8 cellular contexts compared by ENCODE assay signal in the genomic region with DNA sequence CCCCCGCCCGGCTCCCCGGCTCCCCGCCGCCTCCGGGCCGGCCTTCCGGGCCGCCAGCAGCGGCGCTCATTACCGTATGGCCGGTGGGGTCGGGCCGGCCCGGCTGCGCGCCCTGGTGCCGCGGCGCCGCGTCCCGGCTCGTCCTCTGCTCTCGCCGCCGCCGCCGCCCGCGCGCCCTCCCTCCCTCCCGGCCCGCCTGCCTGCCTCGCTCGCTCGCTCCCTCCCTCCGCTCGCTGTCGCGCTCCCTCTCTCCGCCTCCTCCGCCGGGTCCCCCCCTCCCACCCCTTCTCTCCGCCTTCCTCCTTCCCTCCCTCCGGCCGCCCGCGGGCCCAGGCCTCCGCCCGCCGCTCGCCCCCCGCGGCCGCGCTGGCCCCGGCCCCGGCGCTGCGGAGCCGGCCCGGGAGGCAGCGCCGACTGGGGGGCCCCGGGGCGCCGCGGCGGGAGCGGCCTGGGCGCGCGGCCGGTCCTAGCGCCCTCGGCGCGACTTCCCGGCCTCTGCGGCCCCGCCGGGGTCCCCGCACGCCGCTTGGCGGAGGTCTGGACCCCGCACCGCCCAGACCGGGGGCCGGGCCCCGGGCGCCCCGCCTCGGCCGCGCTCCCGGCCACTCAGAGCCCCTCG. TPM values are rescaled to one million over a fixed set of nuclear protein-coding genes. Genes with fewer than 3 reads are reported as not detected.
DNase-seq lines count a peak whose midpoint lies in the region; ATAC-seq and TF ChIP-seq lines count a peak whose summit lies in the region.

A gene (minus strand): TSS at position 173 of the 619 bp plus-strand sequence. CDS start 27,941 bp downstream, outside the sequence.

- H3K4me1 Mint-ChIP-seq in neural progenitor cell, result peaks cover 15% of the 10 kb centered on the region
- peaks cover 19% of the 10 kb centered on the region for H3K4me1 Mint-ChIP-seq in type B pancreatic cell (ENCODE audit: unreplicated experiment)

- H3K4me2 ChIP-seq in neural progenitor cell, result peak within 1 kb of the TSS; percentile 87

- H3K4me3 Mint-ChIP-seq in neural progenitor cell (peak within 1 kb of the TSS; percentile 85), type B pancreatic cell (peak within 1 kb of the TSS; percentile 84)

- H3K4me3 ChIP-seq in neural progenitor cell, result peak within 1 kb of the TSS; percentile 54

- H4K20me1 ChIP-seq in neural progenitor cell (ENCODE audit: low read depth), result peaks cover 24% of the 10 kb centered on the region

- TF ChIP-seq CTCF in neural progenitor cell (IDR thresholded peaks at IDR 0.05), result no peak
- TF ChIP-seq CTCF in type B pancreatic cell (conservative IDR thresholded peaks at IDR 0.05), result no peak

- peaks cover 26% of the 10 kb centered on the region for H3F3A ChIP-seq in neural progenitor cell (ENCODE audit: low read depth)

- peaks cover 73% of the 10 kb centered on the region for H3K27me3 ChIP-seq in neural progenitor cell

- H3K27ac ChIP-seq in neural progenitor cell, result no peak within 1 kb of the TSS

- no peak within 1 kb of the TSS for H3K27ac Mint-ChIP-seq in neural progenitor cell
- H3K27ac Mint-ChIP-seq in type B pancreatic cell, result no peak within 1 kb of the TSS

- peak; percentile 32 for ATAC-seq in GM19467 (IDR thresholded peaks at IDR 0.05; ENCODE audit: unreplicated experiment)
- peak; percentile 28 for ATAC-seq in HG03571 (IDR thresholded peaks at IDR 0.05; ENCODE audit: unreplicated experiment)

- H3K9me3 Mint-ChIP-seq in neural progenitor cell (no peaks in the 10 kb centered on the region), type B pancreatic cell (no peaks in the 10 kb centered on the region)

- no peaks in the 10 kb centered on the region for H3K9me3 ChIP-seq in neural progenitor cell (ENCODE audit: low read depth)

- peak; percentile 82 for DNase-seq in COLO668 (lab: John Stamatoyannopoulos, UW; ENCODE audit: unreplicated experiment)
- DNase-seq in RPMI8226, result peak; percentile 78
- DNase-seq in activated naive CD4-positive, alpha-beta T cell treated with anti-CD3 and anti-CD28 coated beads, Interleukin-2, amount 50 U/mL, for 16 hours, result peak; percentile 71
- DNase-seq in globus pallidus (ENCODE audit: low spot score), result peak; percentile 83
- peak; percentile 77 for DNase-seq in neural progenitor cell (ENCODE audit: low spot score)
- DNase-seq in type B pancreatic cell (ENCODE audit: extremely low spot score, unreplicated experiment), result no peak

- no peaks in the 10 kb centered on the region for H3K36me3 Mint-ChIP-seq in neural progenitor cell
- no peaks in the 10 kb centered on the region for H3K36me3 Mint-ChIP-seq in type B pancreatic cell

- no peak within 1 kb of the TSS for H3K9ac ChIP-seq in neural progenitor cell

- peaks cover 18% of the 10 kb centered on the region for H3K27me3 Mint-ChIP-seq in neural progenitor cell (ENCODE audit: insufficient read depth, low read depth)
- no peaks in the 10 kb centered on the region for H3K27me3 Mint-ChIP-seq in type B pancreatic cell

- no peak within 1 kb of the TSS for H2AFZ ChIP-seq in neural progenitor cell (replicated peaks)

- H3K36me3 ChIP-seq in neural progenitor cell, result no peaks in the 10 kb centered on the region

- H3K79me2 ChIP-seq in neural progenitor cell (ENCODE audit: low read depth), result no peaks in the 10 kb centered on the region

- peaks cover 9% of the 10 kb centered on the region for H3K4me1 ChIP-seq in neural progenitor cell

RNA-seq across cellular contexts. Expression of the gene that starts here (rescaled TPM):
- total RNA-seq in neural progenitor cell (ENCODE audit: low replicate concordance) (46.5 and 81.1 TPM in 2 replicates), type B pancreatic cell (ENCODE audit: low replicate concordance) (97.6 and 139 TPM in 2 replicates)
